In the genomic region with DNA sequence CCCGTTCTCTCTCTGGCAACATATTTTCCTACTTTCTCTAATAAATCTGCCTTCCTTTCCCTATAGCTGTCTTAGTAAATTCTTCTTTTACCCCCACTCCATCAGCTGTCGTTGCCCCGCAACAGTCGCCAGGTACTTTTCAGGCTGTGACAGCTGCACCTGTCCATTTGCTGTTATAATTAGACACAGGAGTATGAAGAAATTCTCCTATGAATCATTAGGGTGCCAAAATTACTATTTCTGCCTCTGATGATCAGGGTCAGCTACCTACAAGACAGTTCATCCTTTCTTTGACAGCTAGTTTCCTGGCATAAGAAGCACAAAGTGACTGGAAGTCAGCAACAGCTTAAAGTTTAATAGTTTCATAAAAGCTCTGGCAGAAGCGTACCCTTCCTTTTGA, we compare ENCODE assay signal across 20 cellular contexts. TPM values are rescaled to one million over a fixed set of nuclear protein-coding genes. Genes with fewer than 3 reads are reported as not detected.
DNase-seq lines count a peak whose midpoint lies in the region; ATAC-seq and TF ChIP-seq lines count a peak whose summit lies in the region.
"Had no signal": no experiment of that assay in that cellular context is flagged by ENCODE, and none has a peak within 500 bp of the region (broad histone marks: within the 10 kb centered on the region; RNA-seq: fewer than 3 reads in every experiment).

No MANE protein-coding gene starts in this region.

- H3K4me3 ChIP-seq in psoas muscle: no peak overlapping the region
- no peak overlapping the region for H3K4me3 ChIP-seq in suprapubic skin
- H3K4me3 ChIP-seq: HAP-1 had no signal

- TF ChIP-seq EP300 in suprapubic skin (IDR thresholded peaks at IDR 0.05): no peak

- WGBS in psoas muscle, 3 donors: 38 to 56% (median 41%) methylated on average over 5 of the region's 5 CpGs
- WGBS in suprapubic skin: 36% methylated on average over 5 of the region's 5 CpGs

- intact Hi-C loops in psoas muscle (cut with DNase I): no loop called here

- H3K4me1 ChIP-seq in psoas muscle: no peaks in the 10 kb centered on the region
- H3K4me1 ChIP-seq in suprapubic skin: no peaks in the 10 kb centered on the region
- H3K4me1 ChIP-seq: HAP-1 had no signal

- no peak overlapping the region for H3K27ac ChIP-seq in psoas muscle
- no peak overlapping the region for H3K27ac ChIP-seq in suprapubic skin

- TF ChIP-seq POLR2A in suprapubic skin (IDR thresholded peaks at IDR 0.05): no peak

- H3K9me3 ChIP-seq in psoas muscle: no peaks in the 10 kb centered on the region
- H3K9me3 ChIP-seq in suprapubic skin: no peaks in the 10 kb centered on the region
- H3K9me3 ChIP-seq: HAP-1 had no signal

- TF ChIP-seq CTCF in psoas muscle (IDR thresholded peaks at IDR 0.05) (no peak), suprapubic skin (IDR thresholded peaks at IDR 0.05) (no peak)

- peak; percentile 26 for DNase-seq in NCI-H1105 (lab: John Stamatoyannopoulos, UW)
- DNase-seq in NCI-H1105 treated with DMSO at 0.1 percent for 48 hours (lab: John Stamatoyannopoulos, UW): peak; percentile 65
- DNase-seq in NCI-H146 (lab: John Stamatoyannopoulos, UW): peak; percentile 28
- DNase-seq in psoas muscle: no peak
- DNase-seq in left lobe of liver (ENCODE audit: low spot score): no peak
- DNase-seq in T-helper 9 cell: no peak
- no peak for DNase-seq in suprapubic skin (ENCODE audit: low spot score in 2 of 2)
- DNase-seq: C1 segment of cervical spinal cord; Calu3; CD4-positive, alpha-beta memory T cell; COR-L47; DMS79 treated with DMSO at 0.1 percent for 48 hours; GF-D8; GOT3; HFFc6 had no signal

- H3K27me3 ChIP-seq in psoas muscle (ENCODE audit: insufficient read depth in 3 of 3, low read length in 2 of 3) (peaks cover 0 to 2% (median 0%) of the 10 kb centered on the region in 3 donors), suprapubic skin (no peaks in the 10 kb centered on the region)

- H3K36me3 ChIP-seq in psoas muscle (ENCODE audit: insufficient read depth in 1 of 2, low read depth in 1 of 2): no peaks in the 10 kb centered on the region
- no peaks in the 10 kb centered on the region for H3K36me3 ChIP-seq in suprapubic skin
- H3K36me3 ChIP-seq: HAP-1 had no signal

- peak; percentile 60 to 97 (median 93) for ATAC-seq in psoas muscle
- no peak for ATAC-seq in left lobe of liver
- ATAC-seq in GM21367 (IDR thresholded peaks at IDR 0.05; ENCODE audit: unreplicated experiment): no peak

RNA-seq across cellular contexts. Expression of gene GALNTL6, which starts 19.5 kb away (rescaled TPM):
- total RNA-seq in psoas muscle (under 1 TPM in 3 of 4 donors, not detected in 1; 0.19 to 0.91 (median 0.24) TPM), left lobe of liver (not detected), suprapubic skin (1 to 10 TPM in 2 of 4 donors, under 1 TPM in 1, not detected in 1; 0.26 to 4.0 (median 1.5) TPM)
- under 1 TPM in 1 of 3 donors, not detected in 2; 0.01 TPM for polyA plus RNA-seq in psoas muscle
- total RNA-seq: A172; Calu3; CD4-positive, alpha-beta memory T cell; Daoy; G401 had no signal
- polyA plus RNA-seq: CD4-positive, alpha-beta memory T cell had no signal

Comparison
In these comparisons a context has a peak if more than half of its experiments do, and no peak if none do; other contexts are left out.
1. DNase-seq: peak in NCI-H1105 (single experiment), NCI-H1105 treated with DMSO at 0.1 percent for 48 hours (single experiment) and NCI-H146 (single experiment); none in psoas muscle (0 of 2), left lobe of liver (single experiment), T-helper 9 cell (single experiment) and suprapubic skin (0 of 2).
2. ATAC-seq: peak in psoas muscle (4 of 4); none in left lobe of liver (single experiment) and GM21367 (single experiment).